Comparison of ENCODE assay signal across 21 cellular contexts in genomic region chrX:118666521-118666920, GRCh38.
"Had no signal": no experiment of that assay in that cellular context is flagged by ENCODE, and none has a peak within 500 bp of the region (broad histone marks: within the 10 kb centered on the region; RNA-seq: fewer than 3 reads in every experiment).

No MANE protein-coding gene starts in this region.

- ATAC-seq: activated CD4-positive, CD25-positive, alpha-beta regulatory T cell treated with anti-CD3 and anti-CD28 coated beads, Interleukin-2, amount 50 U/mL, for 24 hours; activated CD8-positive, alpha-beta memory T cell treated with anti-CD3 and anti-CD28 coated beads, Interleukin-2, amount 10 ng/mL, durations not matched to agents 7 days and 5 days; effector memory CD8-positive, alpha-beta T cell had no signal

- H3K27ac Mint-ChIP-seq: activated CD8-positive, alpha-beta memory T cell treated with anti-CD3 and anti-CD28 coated beads, Interleukin-2, amount 10 ng/mL, durations not matched to agents 7 days and 5 days; activated naive CD4-positive, alpha-beta T cell treated with anti-CD3 and anti-CD28 coated beads for 36 hours; activated T-helper 2 cell treated with anti-CD3 and anti-CD28 coated beads, Interferon-gamma antibody, Interleukin-2, Interleukin-4, amounts not matched to agents 10 μg/mL and 5 μg/mL and 100 μg/mL, durations not matched to agents 14 hours and 24 hours and 36 hours; brain; dendritic cell treated with granulocyte-macrophage colony-stimulating factor and Interleukin-4, amounts not matched to agents 40 ng/mL and 50 ng/mL, for 4 days; effector memory CD8-positive, alpha-beta T cell; stimulated activated naive CD8-positive, alpha-beta T cell treated with anti-CD3 and anti-CD28 coated beads, Interleukin-15, Interleukin-2, amounts not matched to agents 100 ng/mL and 50 ng/mL, for 24 hours had no signal

- H3K9me3 ChIP-seq: adrenal gland, left ventricle myocardium inferior, neutrophil, suprapubic skin had no signal

- H3K4me3 Mint-ChIP-seq: activated CD8-positive, alpha-beta memory T cell treated with anti-CD3 and anti-CD28 coated beads, Interleukin-2, amount 10 ng/mL, durations not matched to agents 7 days and 5 days; activated naive CD4-positive, alpha-beta T cell treated with anti-CD3 and anti-CD28 coated beads for 36 hours; brain; central memory CD8-positive, alpha-beta T cell; dendritic cell treated with granulocyte-macrophage colony-stimulating factor and Interleukin-4, amounts not matched to agents 40 ng/mL and 50 ng/mL, for 4 days; effector memory CD8-positive, alpha-beta T cell; naive B cell; stimulated activated naive CD8-positive, alpha-beta T cell treated with anti-CD3 and anti-CD28 coated beads, Interleukin-15, Interleukin-2, amounts not matched to agents 100 ng/mL and 50 ng/mL, for 24 hours had no signal

- H3K4me1 Mint-ChIP-seq: activated CD8-positive, alpha-beta memory T cell treated with anti-CD3 and anti-CD28 coated beads, Interleukin-2, amount 10 ng/mL, durations not matched to agents 7 days and 5 days; brain had no signal

- H3K27ac ChIP-seq: adrenal gland, left ventricle myocardium inferior, neutrophil, suprapubic skin had no signal

- DNase-seq: activated CD8-positive, alpha-beta memory T cell treated with anti-CD3 and anti-CD28 coated beads, Interleukin-2, amount 10 ng/mL, durations not matched to agents 7 days and 5 days; activated naive CD4-positive, alpha-beta T cell treated with anti-CD3 and anti-CD28 coated beads for 36 hours; activated T-cell treated with anti-CD3 and anti-CD28 coated beads, Interleukin-2, amount 50 U/mL, for 1 hour; adrenal gland; effector memory CD8-positive, alpha-beta T cell; hypothalamus; left ventricle myocardium inferior; naive B cell; posterior cingulate gyrus; retina; T-helper 1 cell; T1000 had no signal

- H3K9me3 Mint-ChIP-seq: activated naive CD4-positive, alpha-beta T cell treated with anti-CD3 and anti-CD28 coated beads for 36 hours; activated T-helper 2 cell treated with anti-CD3 and anti-CD28 coated beads, Interferon-gamma antibody, Interleukin-2, Interleukin-4, amounts not matched to agents 10 μg/mL and 5 μg/mL and 100 μg/mL, durations not matched to agents 14 hours and 24 hours and 36 hours; brain; central memory CD8-positive, alpha-beta T cell; dendritic cell treated with granulocyte-macrophage colony-stimulating factor and Interleukin-4, amounts not matched to agents 40 ng/mL and 50 ng/mL, for 4 days; effector memory CD8-positive, alpha-beta T cell; stimulated activated naive CD8-positive, alpha-beta T cell treated with anti-CD3 and anti-CD28 coated beads, Interleukin-15, Interleukin-2, amounts not matched to agents 100 ng/mL and 50 ng/mL, for 24 hours had no signal

- H3K36me3 ChIP-seq: adrenal gland, left ventricle myocardium inferior, suprapubic skin had no signal

- H3K4me1 ChIP-seq: adrenal gland, left ventricle myocardium inferior, suprapubic skin had no signal

- H3K4me3 ChIP-seq: adrenal gland, left ventricle myocardium inferior, smooth muscle cell, suprapubic skin had no signal

- H3K27me3 Mint-ChIP-seq: activated CD8-positive, alpha-beta memory T cell treated with anti-CD3 and anti-CD28 coated beads, Interleukin-2, amount 10 ng/mL, durations not matched to agents 7 days and 5 days; central memory CD8-positive, alpha-beta T cell; dendritic cell treated with granulocyte-macrophage colony-stimulating factor and Interleukin-4, amounts not matched to agents 40 ng/mL and 50 ng/mL, for 4 days; effector memory CD8-positive, alpha-beta T cell; naive B cell; stimulated activated naive CD8-positive, alpha-beta T cell treated with anti-CD3 and anti-CD28 coated beads, Interleukin-15, Interleukin-2, amounts not matched to agents 100 ng/mL and 50 ng/mL, for 24 hours had no signal

- H3K27me3 ChIP-seq: adrenal gland, neutrophil, suprapubic skin had no signal

- H3K4me2 ChIP-seq: smooth muscle cell had no signal
